21 cellular contexts compared by ENCODE assay signal in the genomic region with DNA sequence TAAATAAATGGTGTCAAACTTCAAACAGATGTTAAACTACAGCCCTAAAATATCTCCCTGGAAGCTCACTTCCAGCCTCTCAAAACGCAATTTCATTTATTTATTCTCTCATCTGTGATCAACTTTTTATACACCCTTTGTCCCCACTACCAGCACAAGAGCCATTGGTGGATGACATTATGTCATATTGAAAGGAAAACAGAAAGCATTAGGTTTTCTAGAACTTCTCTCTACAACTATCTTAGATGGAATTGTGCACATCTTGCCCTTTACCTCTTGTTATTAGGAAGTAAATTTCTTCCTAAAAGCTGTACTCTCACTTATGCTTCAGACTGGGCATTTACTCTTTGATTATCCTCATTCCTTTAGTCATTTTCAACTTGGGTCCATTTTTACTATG.
"Had no signal": no experiment of that assay in that cellular context is flagged by ENCODE, and none has a peak within 500 bp of the region (broad histone marks: within the 10 kb centered on the region; RNA-seq: fewer than 3 reads in every experiment).

No MANE protein-coding gene starts in this region.

- H3K4me1 ChIP-seq: colonic mucosa, sigmoid colon, stomach, transverse colon had no signal

- H3K79me2 ChIP-seq: hepatocyte had no signal

- H3K27me3 ChIP-seq: colonic mucosa, hepatocyte, ovary, right atrium auricular region, sigmoid colon, stomach, transverse colon had no signal

- ATAC-seq: left cardiac atrium, left ventricle myocardium superior had no signal

- H2AFZ ChIP-seq: hepatocyte had no signal

- H3K4me2 ChIP-seq: hepatocyte had no signal

- H3K36me3 ChIP-seq: colonic mucosa, ovary, right atrium auricular region, sigmoid colon, stomach, thoracic aorta, transverse colon had no signal

- H3K9me3 ChIP-seq: colonic mucosa, ovary, thoracic aorta had no signal

- H3K4me3 ChIP-seq: colonic mucosa, hepatocyte, lung, ovary, right atrium auricular region, sigmoid colon, skin epidermis, stomach, thoracic aorta, transverse colon had no signal

- H3K27ac ChIP-seq: colonic mucosa, hepatocyte, ovary, sigmoid colon, skin epidermis, stomach, thoracic aorta, transverse colon had no signal

- DNase-seq: colonic mucosa; dermis blood vessel endothelial cell; foreskin melanocyte; head of caudate nucleus; kidney; left cardiac atrium; left ventricle myocardium superior; mesendoderm; naive B cell; ovary; sigmoid colon; stimulated activated CD4-positive, alpha-beta T cell treated with anti-CD3 and anti-CD28 coated beads, Interleukin-12 subunit alpha, Interleukin-12 subunit beta, amount 100 ng/mL, for 4 hours; stimulated activated naive CD4-positive, alpha-beta T cell; stomach; substantia nigra; transverse colon had no signal
